ENCODE assay signal across 16 cellular contexts in genomic region chr15:73957276-73957675, GRCh38. TPM values are rescaled to one million over a fixed set of nuclear protein-coding genes. Genes with fewer than 3 reads are reported as not detected.
DNase-seq lines count a peak whose midpoint lies in the region; ATAC-seq and TF ChIP-seq lines count a peak whose summit lies in the region.
"Had no signal": no experiment of that assay in that cellular context is flagged by ENCODE, and none has a peak within 500 bp of the region (broad histone marks: within the 10 kb centered on the region; RNA-seq: fewer than 3 reads in every experiment).

No MANE protein-coding gene starts in this region.

- peak overlapping the region; percentile 54 for H2BK120ac ChIP-seq in mesenchymal stem cell (ENCODE audit: low read depth, low read length)

- H2AK5ac ChIP-seq in mesenchymal stem cell (ENCODE audit: low read length, severe bottlenecking) = peak overlapping the region; percentile 63

- peak overlapping the region; percentile 67 to 69 for H3K18ac ChIP-seq in mesenchymal stem cell (ENCODE audit: low read depth in 1 of 2, low read length in 2 of 2)

- H3K79me1 ChIP-seq in mesenchymal stem cell (replicated peaks; ENCODE audit: low read length, poor library complexity, severe bottlenecking) = peaks cover 4% of the 10 kb centered on the region

- H3K9me3 ChIP-seq in RWPE2 (ENCODE audit: severe bottlenecking) (no peaks in the 10 kb centered on the region), mesenchymal stem cell (ENCODE audit: control insufficient read depth, low read length) (no peaks in the 10 kb centered on the region)
- H3K9me3 ChIP-seq: suprapubic skin had no signal

- no peak overlapping the region for H2BK5ac ChIP-seq in mesenchymal stem cell (ENCODE audit: low read depth, low read length, poor library complexity, severe bottlenecking)

- peak; percentile 69 for DNase-seq in A172 (ENCODE audit: low spot score)
- DNase-seq in ELR (ENCODE audit: low read depth) = peak; percentile 61
- peak; percentile 67 for DNase-seq in RWPE2 (ENCODE audit: low spot score)
- DNase-seq in mesenchymal stem cell = no peak
- DNase-seq in GM10248 (ENCODE audit: extremely low spot score) = no peak
- DNase-seq in SHP77 treated with DMSO at 0.1 percent for 48 hours (lab: John Stamatoyannopoulos, UW) = no peak
- DNase-seq in DMS 273 (lab: John Stamatoyannopoulos, UW; ENCODE audit: unreplicated experiment) = no peak
- DNase-seq: activated CD4-positive, alpha-beta T cell treated with anti-CD3 and anti-CD28 coated beads for 36 hours; activated T-cell treated with anti-CD3 and anti-CD28 coated beads, Interleukin-2, amount 50 U/mL, for 72 hours; amygdala; mesendoderm; NCI-H1092 treated with DMSO at 0.1 percent for 48 hours; occipital lobe had no signal

- POLR2A ChIA-PET in GM10248 (lab: Yijun Ruan, JAX) = no interaction called here

- no peak overlapping the region for H3K14ac ChIP-seq in mesenchymal stem cell (ENCODE audit: low read length in 2 of 2)

- no peak overlapping the region for H2AFZ ChIP-seq in mesenchymal stem cell (ENCODE audit: low read depth, low read length)

- H4K91ac ChIP-seq in mesenchymal stem cell (ENCODE audit: low read length) = peak overlapping the region; percentile 25

- H3K27me3 ChIP-seq in RWPE2 (ENCODE audit: insufficient read depth, poor library complexity, severe bottlenecking) (no peaks in the 10 kb centered on the region), mesenchymal stem cell (ENCODE audit: control insufficient read depth in 1 of 2, insufficient read depth in 1 of 2, low read length in 2 of 2) (no peaks in the 10 kb centered on the region)
- H3K27me3 ChIP-seq: suprapubic skin had no signal

- peaks cover 22% of the 10 kb centered on the region for H3K4me1 ChIP-seq in RWPE2 (ENCODE audit: insufficient read depth, poor library complexity, severe bottlenecking)
- peaks cover 37% of the 10 kb centered on the region for H3K4me1 ChIP-seq in mesenchymal stem cell (ENCODE audit: control insufficient read depth, insufficient read depth, low read depth, low read length)

- no peak overlapping the region for H3K4ac ChIP-seq in mesenchymal stem cell (ENCODE audit: low read depth in 1 of 2, low read length in 2 of 2)

- peak overlapping the region; percentile 9 for H3K9ac ChIP-seq in mesenchymal stem cell (ENCODE audit: low read length)

- 92% methylated on average over 8 of the region's 8 CpGs for WGBS in mesenchymal stem cell

- H3K4me3 ChIP-seq in RWPE2 (ENCODE audit: severe bottlenecking) = no peak overlapping the region
- H3K4me3 ChIP-seq in mesenchymal stem cell (ENCODE audit: insufficient read depth in 1 of 2, low read depth in 1 of 2, low read length in 2 of 2) = no peak overlapping the region
- H3K4me3 ChIP-seq: suprapubic skin had no signal

- H3K36me3 ChIP-seq in RWPE2 (ENCODE audit: low read depth) (no peaks in the 10 kb centered on the region), mesenchymal stem cell (ENCODE audit: control insufficient read depth in 1 of 2, insufficient read depth in 2 of 2, low read depth in 1 of 2, low read length in 2 of 2) (peaks cover 14 to 16% of the 10 kb centered on the region in 2 experiments)
- H3K36me3 ChIP-seq: suprapubic skin had no signal

- CTCF ChIA-PET in GM10248 (lab: Yijun Ruan, JAX) = interaction anchor here (0.9 to 1.5 kb wide), 2 partner anchors 9 to 16 kb away, joined by 3 to 7 read pairs; no protein-coding TSS in a partner anchor

- H4K8ac ChIP-seq in mesenchymal stem cell (ENCODE audit: low read length) = peak overlapping the region; percentile 10

- no peak overlapping the region for H3K4me2 ChIP-seq in mesenchymal stem cell (ENCODE audit: low read length, poor library complexity, severe bottlenecking)

- H3K23ac ChIP-seq in mesenchymal stem cell (ENCODE audit: low read length in 2 of 2) = no peak overlapping the region

- H2BK15ac ChIP-seq in mesenchymal stem cell (ENCODE audit: low read depth, poor library complexity, severe bottlenecking) = peak overlapping the region; percentile 98

- H3K27ac ChIP-seq in RWPE2 (ENCODE audit: poor library complexity, severe bottlenecking) (peak overlapping the region; percentile 66), mesenchymal stem cell (ENCODE audit: low read length, poor library complexity, severe bottlenecking) (no peak overlapping the region)
- H3K27ac ChIP-seq: suprapubic skin had no signal

- ATAC-seq in RWPE2 (ENCODE audit: low read depth) = no peak
- no peak for ATAC-seq in HG03045 (IDR thresholded peaks at IDR 0.05; ENCODE audit: unreplicated experiment)
- ATAC-seq: activated CD4-positive, alpha-beta T cell treated with anti-CD3 and anti-CD28 coated beads for 36 hours; activated T-cell treated with anti-CD3 and anti-CD28 coated beads, Interleukin-2, amount 50 U/mL, for 72 hours; HepG2 had no signal

- TF ChIP-seq CTCF in RWPE2 (IDR thresholded peaks at IDR 0.05; ENCODE audit: poor library complexity, severe bottlenecking) (no peak), GM10248 (IDR thresholded peaks at IDR 0.05; ENCODE audit: control extremely low read depth, extremely low read depth, low read depth, missing control alignments) (no peak)

- peak overlapping the region; percentile 85 to 98 for H2BK12ac ChIP-seq in mesenchymal stem cell (ENCODE audit: low read length in 2 of 2)

RNA-seq across cellular contexts. Expression of gene LOXL1, which starts 31.0 kb away (rescaled TPM):
- 91.0 and 92.8 TPM in 2 replicates for total RNA-seq in A172 (2014; rRNA removed; shearing (Covaris generic))
- 187 TPM for polyA plus RNA-seq in mesenchymal stem cell (2013, experiment 1 of 2)
- polyA plus RNA-seq in mesenchymal stem cell (2013, experiment 2 of 2) = 181 TPM

RNA-seq across cellular contexts. Expression of gene STOML1, which starts 34.8 kb away (rescaled TPM):
- 14.6 and 26.8 TPM in 2 replicates for total RNA-seq in A172 (2014; rRNA removed; shearing (Covaris generic))
- polyA plus RNA-seq in mesenchymal stem cell (2013, experiment 1 of 2) = 7.8 TPM
- polyA plus RNA-seq in mesenchymal stem cell (2013, experiment 2 of 2) = 8.5 TPM

RNA-seq across cellular contexts. Expression of gene PML, which starts 37.2 kb away (rescaled TPM):
- total RNA-seq in A172 (2014; rRNA removed; shearing (Covaris generic)) = 59.9 and 61.1 TPM in 2 replicates
- polyA plus RNA-seq in mesenchymal stem cell (2013, experiment 1 of 2) = 49.0 TPM
- 51.3 TPM for polyA plus RNA-seq in mesenchymal stem cell (2013, experiment 2 of 2)

Comparison
In these comparisons a context has a peak if more than half of its experiments do, and no peak if none do; other contexts are left out.
1. DNase-seq: peak in A172 (single experiment), ELR (single experiment) and RWPE2 (single experiment); none in mesenchymal stem cell (single experiment), GM10248 (single experiment), SHP77 treated with DMSO at 0.1 percent for 48 hours (single experiment) and DMS 273 (single experiment).